In the genomic region with DNA sequence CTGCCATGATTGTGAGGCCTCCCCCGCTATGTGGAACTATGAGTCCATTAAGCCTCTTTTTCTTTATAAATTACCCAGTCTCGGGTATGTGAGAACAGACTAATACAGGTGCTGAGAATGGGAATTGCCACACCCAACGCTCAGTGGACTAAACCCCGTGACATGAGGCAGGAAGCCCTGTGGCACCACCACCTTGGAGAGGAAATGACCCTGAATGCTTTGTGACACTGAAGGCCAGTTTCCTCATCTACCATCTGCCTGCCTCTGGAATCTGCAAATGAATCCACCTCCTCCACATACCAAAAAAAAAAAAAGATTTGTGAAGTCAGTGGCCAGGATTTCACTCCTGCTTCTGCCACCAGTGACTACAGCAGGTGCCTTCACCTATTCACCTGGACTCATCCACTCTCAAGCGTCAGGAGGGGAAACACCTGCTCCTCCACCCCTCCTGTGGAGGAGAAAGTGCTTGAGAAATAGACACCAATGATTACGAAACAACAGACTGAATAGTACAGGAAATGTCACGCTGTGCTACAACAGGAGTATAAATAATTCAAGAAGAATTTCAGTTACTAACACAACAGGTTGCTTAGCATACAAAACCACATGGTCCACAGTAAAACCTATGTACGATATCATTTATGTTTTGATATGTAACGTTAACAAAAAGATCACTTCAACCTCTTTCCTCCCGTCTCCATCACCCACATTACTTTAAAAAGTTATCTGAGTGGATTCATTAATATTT, we compare ENCODE assay signal across 8 cellular contexts. TPM values are rescaled to one million over a fixed set of nuclear protein-coding genes. Genes with fewer than 3 reads are reported as not detected.
A peak's percentile ranks its signal among the peaks of the same experiment; 100 is the strongest.
DNase-seq lines count a peak whose midpoint lies in the region; ATAC-seq, FAIRE-seq and TF ChIP-seq lines count a peak whose summit lies in the region.

No MANE protein-coding gene starts in this region.

- H3K27ac Mint-ChIP-seq in astrocyte (ENCODE audit: unreplicated experiment): no peak overlapping the region

- H3K36me3 Mint-ChIP-seq in astrocyte (ENCODE audit: low read depth, unreplicated experiment): peaks cover 16% of the 10 kb centered on the region

- H3K4me3 Mint-ChIP-seq in astrocyte (ENCODE audit: unreplicated experiment): no peak overlapping the region

- H3K27me3 Mint-ChIP-seq in astrocyte (ENCODE audit: low read depth, unreplicated experiment): no peaks in the 10 kb centered on the region

- DNase-seq in NCI-H1436 treated with DMSO at 0.1 percent for 48 hours (lab: John Stamatoyannopoulos, UW): peak; percentile 48
- peak; percentile 62 for DNase-seq in astrocyte (ENCODE audit: low read depth)
- no peak for DNase-seq in left lobe of liver (ENCODE audit: low spot score)
- DNase-seq in GM19240 (ENCODE audit: insufficient read length, low spot score): no peak
- no peak for DNase-seq in T-helper 9 cell
- no peak for DNase-seq in stimulated activated CD4-positive, alpha-beta T cell treated with anti-CD3 and anti-CD28 coated beads, Interleukin-2, amount 100 ng/mL, for 24 hours

- no peaks in the 10 kb centered on the region for H3K9me3 Mint-ChIP-seq in astrocyte (ENCODE audit: unreplicated experiment)

- H4K20me1 ChIP-seq in astrocyte (ENCODE audit: insufficient read depth, low read length): no peaks in the 10 kb centered on the region

- TF ChIP-seq CTCF in astrocyte (IDR thresholded peaks at IDR 0.05; ENCODE audit: insufficient read depth, low read depth, low read length): no peak

- H3K9me3 ChIP-seq in astrocyte (ENCODE audit: insufficient read depth, low read depth, low read length): no peaks in the 10 kb centered on the region

- H2AFZ ChIP-seq in ACC112 (ENCODE audit: low read length, unreplicated experiment) (no peak overlapping the region), astrocyte (ENCODE audit: low read depth, low read length) (no peak overlapping the region)

- peaks cover 2% of the 10 kb centered on the region; the same call in 1 of the 2 replicates for H3K36me3 ChIP-seq in ACC112 (ENCODE audit: insufficient read depth, low read length)
- peaks cover 22% of the 10 kb centered on the region for H3K36me3 ChIP-seq in astrocyte (ENCODE audit: insufficient read depth, low read length)

- H3K4me3 ChIP-seq in ACC112 (ENCODE audit: low read depth, low read length) (peak overlapping the region; percentile 14; the same call in 1 of the 2 replicates), astrocyte (ENCODE audit: insufficient read depth, low read depth, low read length) (no peak overlapping the region)

- H3K27me3 ChIP-seq in ACC112 (ENCODE audit: insufficient read depth, low read length) (no peaks in the 10 kb centered on the region), astrocyte (ENCODE audit: insufficient read depth, low read length) (no peaks in the 10 kb centered on the region)

- H3K4me1 Mint-ChIP-seq in astrocyte (ENCODE audit: low read depth, unreplicated experiment): peaks cover 24% of the 10 kb centered on the region

- peak; percentile 39 for FAIRE-seq in astrocyte (lab: Jason Lieb, UNC)

- peak; percentile 85 for ATAC-seq in left lobe of liver
- ATAC-seq in HG02759 (IDR thresholded peaks at IDR 0.05; ENCODE audit: unreplicated experiment): no peak

- H3K79me2 ChIP-seq in ACC112 (ENCODE audit: control insufficient read depth, insufficient read depth, low read length, unreplicated experiment) (no peaks in the 10 kb centered on the region), astrocyte (ENCODE audit: insufficient read depth, low read length) (peaks cover 7% of the 10 kb centered on the region)

- H3K9ac ChIP-seq in astrocyte (ENCODE audit: low read length): peak overlapping the region; percentile 34

- peak overlapping the region; percentile 68 for H3K4me2 ChIP-seq in astrocyte (ENCODE audit: low read length)

- H3K4me1 ChIP-seq in ACC112 (ENCODE audit: control insufficient read depth, insufficient read depth, low read length, unreplicated experiment) (peaks cover 32% of the 10 kb centered on the region), astrocyte (ENCODE audit: insufficient read depth, low read length) (peaks cover 47% of the 10 kb centered on the region)

- H3K27ac ChIP-seq in ACC112 (ENCODE audit: low read depth, low read length) (peak overlapping the region; percentile 54), astrocyte (ENCODE audit: low read depth, low read length) (peak overlapping the region; percentile 57)

RNA-seq across cellular contexts. Expression of a gene that starts 41.4 kb away (rescaled TPM):
- total RNA-seq in astrocyte (12.0 and 13.6 TPM in 2 replicates), left lobe of liver (9.3 TPM)

Comparison
In these comparisons a context has a peak if more than half of its experiments do, and no peak if none do; other contexts are left out.
1. DNase-seq: peak in NCI-H1436 treated with DMSO at 0.1 percent for 48 hours (single experiment) and astrocyte (single experiment); none in left lobe of liver (single experiment), GM19240 (single experiment), T-helper 9 cell (single experiment) and stimulated activated CD4-positive, alpha-beta T cell treated with anti-CD3 and anti-CD28 coated beads, Interleukin-2, amount 100 ng/mL, for 24 hours (0 of 2).